In genomic region chr9:131017067-131017466, GRCh38 we compare ENCODE assay signal across 18 cellular contexts. TPM values are rescaled to one million over a fixed set of nuclear protein-coding genes. Genes with fewer than 3 reads are reported as not detected.
DNase-seq lines count a peak whose midpoint lies in the region; ATAC-seq and TF ChIP-seq lines count a peak whose summit lies in the region.
"Had no signal": no experiment of that assay in that cellular context is flagged by ENCODE, and none has a peak within 500 bp of the region (broad histone marks: within the 10 kb centered on the region; RNA-seq: fewer than 3 reads in every experiment).

No MANE protein-coding gene starts in this region.

- H3K27me3 ChIP-seq in HUES48 (ENCODE audit: control insufficient read depth, insufficient read depth, low read length) (no peaks in the 10 kb centered on the region), endodermal cell (ENCODE audit: control insufficient read depth, insufficient read depth, low read length, poor library complexity, severe bottlenecking) (no peaks in the 10 kb centered on the region), neuronal stem cell (ENCODE audit: control insufficient read depth in 3 of 3, insufficient read depth in 3 of 3, low read depth in 1 of 3, low read length in 3 of 3) (peaks cover 0 to 56% (median 0%) of the 10 kb centered on the region in 3 experiments)

- ATAC-seq in GM21447 (IDR thresholded peaks at IDR 0.05; ENCODE audit: unreplicated experiment) (no peak), HG02852 (IDR thresholded peaks at IDR 0.05; ENCODE audit: unreplicated experiment) (no peak)
- ATAC-seq: A549, SK-N-SH treated with all-trans-retinoic acid at 6 μM for 48 hours had no signal

- H3K4me1 ChIP-seq in HUES48 (ENCODE audit: control insufficient read depth, insufficient read depth, low read length) (peaks cover 15% of the 10 kb centered on the region), endodermal cell (ENCODE audit: control insufficient read depth, insufficient read depth, low read length) (peaks cover 4% of the 10 kb centered on the region), neuronal stem cell (ENCODE audit: control insufficient read depth in 2 of 2, insufficient read depth in 1 of 2, low read depth in 1 of 2, low read length in 2 of 2) (peaks cover 7 to 8% of the 10 kb centered on the region in 2 donors)
- H3K4me1 ChIP-seq: A549 had no signal

- H3K9me3 ChIP-seq in HUES48 (ENCODE audit: control insufficient read depth, insufficient read depth, low read length) (no peaks in the 10 kb centered on the region), endodermal cell (ENCODE audit: control insufficient read depth, low read length) (no peaks in the 10 kb centered on the region), neuronal stem cell (replicated peaks in 1 of 2; ENCODE audit: control insufficient read depth in 2 of 2, insufficient read depth in 1 of 2, low read depth in 1 of 2, low read length in 2 of 2) (peaks cover 4 to 5% of the 10 kb centered on the region in 2 donors)

- no peak overlapping the region for H2BK15ac ChIP-seq in neuronal stem cell (ENCODE audit: low read length)

- H3K9ac ChIP-seq in HUES48 (ENCODE audit: low read depth, low read length) (no peak overlapping the region), endodermal cell (ENCODE audit: extremely low read depth, low read length, poor library complexity, severe bottlenecking) (no peak overlapping the region), neuronal stem cell (ENCODE audit: low read depth, low read length, poor library complexity) (no peak overlapping the region)

- H3K79me1 ChIP-seq in neuronal stem cell (ENCODE audit: low read depth, low read length), result no peaks in the 10 kb centered on the region

- H3K4me3 ChIP-seq in HUES48 (ENCODE audit: low read depth, low read length) (no peak overlapping the region), endodermal cell (ENCODE audit: low read length) (no peak overlapping the region), neuronal stem cell (ENCODE audit: low read length in 2 of 2) (no peak overlapping the region)
- H3K4me3 ChIP-seq: A549 had no signal

- peaks cover 17% of the 10 kb centered on the region for H3K4me1 Mint-ChIP-seq in endodermal cell

- peak overlapping the region; percentile 92 for H3K27ac Mint-ChIP-seq in endodermal cell
- H3K27ac Mint-ChIP-seq: CD4-positive, CD25-positive, alpha-beta regulatory T cell had no signal

- no peak overlapping the region for H2BK5ac ChIP-seq in neuronal stem cell (ENCODE audit: low read length)

- no peak overlapping the region for H4K8ac ChIP-seq in neuronal stem cell (ENCODE audit: low read depth, low read length)

- H3K9me3 Mint-ChIP-seq in endodermal cell, result no peaks in the 10 kb centered on the region
- H3K9me3 Mint-ChIP-seq: CD4-positive, CD25-positive, alpha-beta regulatory T cell had no signal

- H3K4me2 ChIP-seq in neuronal stem cell (ENCODE audit: insufficient read depth, low read length, poor library complexity, severe bottlenecking), result no peak overlapping the region
- H3K4me2 ChIP-seq: A549 had no signal

- H2BK12ac ChIP-seq in neuronal stem cell (ENCODE audit: low read length), result no peak overlapping the region

- no peak overlapping the region for H3K14ac ChIP-seq in neuronal stem cell (ENCODE audit: low read length)

- H3K4me3 Mint-ChIP-seq in endodermal cell, result no peak overlapping the region
- H3K4me3 Mint-ChIP-seq: CD4-positive, CD25-positive, alpha-beta regulatory T cell had no signal

- no peak overlapping the region for H2AK5ac ChIP-seq in neuronal stem cell (ENCODE audit: low read depth, low read length)

- H3K27ac ChIP-seq in HUES48 (ENCODE audit: low read depth, low read length) (peak overlapping the region; percentile 66), endodermal cell (ENCODE audit: low read depth, low read length) (no peak overlapping the region), neuronal stem cell (replicated peaks; ENCODE audit: low read length) (no peak overlapping the region)
- H3K27ac ChIP-seq: A549 had no signal

- H3K36me3 Mint-ChIP-seq in endodermal cell (ENCODE audit: low read depth), result peaks cover 2% of the 10 kb centered on the region
- H3K36me3 Mint-ChIP-seq: CD4-positive, CD25-positive, alpha-beta regulatory T cell had no signal

- no peak overlapping the region for H3K4ac ChIP-seq in neuronal stem cell (ENCODE audit: low read length)

- no peak overlapping the region for H3K18ac ChIP-seq in neuronal stem cell (ENCODE audit: low read length)

- H3K23ac ChIP-seq in neuronal stem cell (ENCODE audit: low read depth, low read length, poor library complexity), result no peak overlapping the region

- DNase-seq in AG08395 (ENCODE audit: low spot score), result peak; percentile 32
- peak; percentile 91 for DNase-seq in endodermal cell
- DNase-seq in neuronal stem cell (ENCODE audit: low spot score), result no peak
- DNase-seq in stimulated activated CD4-positive, alpha-beta T cell treated with anti-CD3 and anti-CD28 coated beads, Interleukin-2, amount 100 ng/mL, for 48 hours, result no peak
- DNase-seq in effector CD4-positive, alpha-beta T cell, result no peak
- DNase-seq: CD4-positive, CD25-positive, alpha-beta regulatory T cell; DND-41; GF-D8; NCI-H1436; NCI-H2029 treated with DMSO at 0.1 percent for 48 hours; NCI-H226; NCI-H774; SHP77 had no signal

- no peak overlapping the region for H2BK120ac ChIP-seq in neuronal stem cell (ENCODE audit: low read depth, low read length)

- no peak for TF ChIP-seq CTCF in endodermal cell (conservative IDR thresholded peaks at IDR 0.05)

- no peak overlapping the region for H4K91ac ChIP-seq in neuronal stem cell (ENCODE audit: low read depth, low read length, poor library complexity)

- peak overlapping the region; percentile 56 for H2AFZ ChIP-seq in neuronal stem cell (ENCODE audit: low read length)

- 84 to 91% methylated on average over 17 to 21 of the region's 21 CpGs for WGBS in endodermal cell (ENCODE audit: insufficient coverage in 1 of 2, insufficient read length in 1 of 2), 2 experiments
- WGBS in neuronal stem cell (ENCODE audit: extremely low coverage in 2 of 2, insufficient read length in 2 of 2, insufficient replicate concordance in 1 of 2), 2 donors, result no CpG with 5 or more reads among the region's 21 CpGs

- H3K36me3 ChIP-seq in HUES48 (ENCODE audit: control insufficient read depth, insufficient read depth, low read length) (peaks cover 5% of the 10 kb centered on the region; the same call in 1 of the 2 replicates), endodermal cell (ENCODE audit: control insufficient read depth, insufficient read depth, low read length) (no peaks in the 10 kb centered on the region), neuronal stem cell (replicated peaks in 1 of 2; ENCODE audit: control insufficient read depth in 2 of 2, insufficient read depth in 2 of 2, low read length in 2 of 2) (no peaks in the 10 kb centered on the region)

- H3K27me3 Mint-ChIP-seq in endodermal cell (ENCODE audit: insufficient read depth), result no peaks in the 10 kb centered on the region

RNA-seq across cellular contexts. Expression of gene LAMC3, which starts 8.1 kb away (rescaled TPM):
- 10 to 100 TPM; 16.7 to 41.2 TPM for total RNA-seq in endodermal cell
- polyA plus RNA-seq in endodermal cell (2013, experiment 1 of 2), result 4.3 TPM
- polyA plus RNA-seq in endodermal cell (2013, experiment 2 of 2), result 4.6 TPM
- 0.03 TPM for polyA plus RNA-seq in neuronal stem cell (2013, experiment 1 of 2)
- polyA plus RNA-seq in neuronal stem cell (2013, experiment 2 of 2), result 0.07 TPM

Comparison
In these comparisons a context has a peak if more than half of its experiments do, and no peak if none do; other contexts are left out.
1. DNase-seq: peak in AG08395 (single experiment) and endodermal cell (single experiment); none in neuronal stem cell (single experiment), stimulated activated CD4-positive, alpha-beta T cell treated with anti-CD3 and anti-CD28 coated beads, Interleukin-2, amount 100 ng/mL, for 48 hours (0 of 2) and effector CD4-positive, alpha-beta T cell (single experiment).